25 cellular contexts compared by ENCODE assay signal in the genomic region with DNA sequence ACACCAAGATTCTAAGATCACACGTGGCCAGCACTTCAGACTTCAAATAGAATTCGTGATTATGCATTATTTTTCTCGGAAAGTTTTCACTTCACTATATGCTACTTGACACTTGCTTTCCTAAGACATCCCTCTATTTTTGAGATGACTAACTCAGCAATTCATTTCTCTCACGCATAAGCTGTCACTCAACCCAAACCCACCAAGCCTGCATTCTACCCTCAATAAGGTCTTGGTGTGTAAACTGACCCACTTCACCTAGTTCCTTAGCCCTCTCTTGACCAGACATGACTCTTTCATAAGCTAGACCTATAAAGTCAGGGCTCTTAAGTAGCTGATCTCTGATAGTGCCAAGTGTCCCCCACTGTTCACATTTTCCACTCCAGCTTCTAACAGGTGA. TPM values are rescaled to one million over a fixed set of nuclear protein-coding genes. Genes with fewer than 3 reads are reported as not detected.
"Had no signal": no experiment of that assay in that cellular context is flagged by ENCODE, and none has a peak within 500 bp of the region (broad histone marks: within the 10 kb centered on the region; RNA-seq: fewer than 3 reads in every experiment).

No MANE protein-coding gene starts in this region.

- DNase-seq: activated CD4-positive, alpha-beta T cell treated with anti-CD3 and anti-CD28 coated beads for 1 hour; activated CD4-positive, alpha-beta T cell treated with anti-CD3 and anti-CD28 coated beads, Interleukin-2, amount 50 U/mL, for 1 hour; activated CD8-positive, alpha-beta T cell treated with anti-CD3 and anti-CD28 coated beads, Interleukin-2, amount 10 ng/mL, durations not matched to agents 7 days and 5 days; activated gamma-delta T cell; aorta; caudate nucleus; dermis blood vessel endothelial cell; effector CD8-positive, alpha-beta T cell; erythroblast; foreskin melanocyte; kidney glomerular epithelial cell; left lung; naive thymus-derived CD8-positive, alpha-beta T cell; pancreas; psoas muscle; stimulated activated CD4-positive, alpha-beta T cell treated with anti-CD3 and anti-CD28 coated beads, Interleukin-4, amount 100 ng/mL, for 24 hours; stimulated activated naive CD4-positive, alpha-beta T cell treated with Interleukin-2 at 50 U/mL for 16 hours; T-helper 9 cell; upper lobe of left lung had no signal

- H3K9me3 Mint-ChIP-seq: activated naive CD4-positive, alpha-beta T cell treated with anti-CD3 and anti-CD28 coated beads, Interleukin-2, amount 50 U/mL, for 24 hours; activated T-helper 1 cell treated with anti-CD3 and anti-CD28 coated beads, Interleukin-12 subunit alpha, Interleukin-12 subunit beta, Interleukin-2, Interleukin-4 antibody, amounts not matched to agents 30 ng/mL and 10 ng/mL and 1 ng/mL, durations not matched to agents 14 hours and 24 hours and 36 hours; brain; naive thymus-derived CD8-positive, alpha-beta T cell had no signal

- H3K4me1 ChIP-seq: psoas muscle, right atrium auricular region had no signal

- ATAC-seq: activated CD8-positive, alpha-beta T cell treated with anti-CD3 and anti-CD28 coated beads, Interleukin-2, amount 10 ng/mL, durations not matched to agents 7 days and 5 days; left lung; naive thymus-derived CD8-positive, alpha-beta T cell; pancreas; psoas muscle had no signal

- H3K27ac ChIP-seq: left lung, pancreas, psoas muscle, right atrium auricular region, thoracic aorta, upper lobe of left lung had no signal

- H3K36me3 Mint-ChIP-seq: activated naive CD4-positive, alpha-beta T cell treated with anti-CD3 and anti-CD28 coated beads, Interleukin-2, amount 50 U/mL, for 24 hours; naive thymus-derived CD8-positive, alpha-beta T cell had no signal

- H3K27me3 ChIP-seq: left lung, pancreas, right atrium auricular region, upper lobe of left lung had no signal

- H3K27ac Mint-ChIP-seq: activated CD8-positive, alpha-beta T cell treated with anti-CD3 and anti-CD28 coated beads, Interleukin-2, amount 10 ng/mL, durations not matched to agents 7 days and 5 days; activated naive CD4-positive, alpha-beta T cell treated with anti-CD3 and anti-CD28 coated beads, Interleukin-2, amount 50 U/mL, for 24 hours; activated T-helper 1 cell treated with anti-CD3 and anti-CD28 coated beads, Interleukin-12 subunit alpha, Interleukin-12 subunit beta, Interleukin-2, Interleukin-4 antibody, amounts not matched to agents 30 ng/mL and 10 ng/mL and 1 ng/mL, durations not matched to agents 14 hours and 24 hours and 36 hours; naive thymus-derived CD8-positive, alpha-beta T cell had no signal

- H3K9me3 ChIP-seq: left lung, pancreas, psoas muscle, right atrium auricular region, thoracic aorta, upper lobe of left lung had no signal

- H3K4me3 ChIP-seq: left lung, lung, pancreas, psoas muscle, right atrium auricular region, thoracic aorta, upper lobe of left lung had no signal

- H3K4me3 Mint-ChIP-seq: activated CD8-positive, alpha-beta T cell treated with anti-CD3 and anti-CD28 coated beads, Interleukin-2, amount 10 ng/mL, durations not matched to agents 7 days and 5 days; activated naive CD4-positive, alpha-beta T cell treated with anti-CD3 and anti-CD28 coated beads, Interleukin-2, amount 50 U/mL, for 24 hours; activated T-helper 1 cell treated with anti-CD3 and anti-CD28 coated beads, Interleukin-12 subunit alpha, Interleukin-12 subunit beta, Interleukin-2, Interleukin-4 antibody, amounts not matched to agents 30 ng/mL and 10 ng/mL and 1 ng/mL, durations not matched to agents 14 hours and 24 hours and 36 hours; brain; naive thymus-derived CD8-positive, alpha-beta T cell had no signal

- H3K36me3 ChIP-seq: left lung, pancreas, right atrium auricular region, thoracic aorta, upper lobe of left lung had no signal

- H3K27me3 Mint-ChIP-seq: activated naive CD4-positive, alpha-beta T cell treated with anti-CD3 and anti-CD28 coated beads, Interleukin-2, amount 50 U/mL, for 24 hours; brain had no signal

RNA-seq across cellular contexts. Expression of a gene that starts 11.7 kb away (rescaled TPM):
- total RNA-seq: naive thymus-derived CD8-positive, alpha-beta T cell had no signal
- polyA plus RNA-seq: naive thymus-derived CD8-positive, alpha-beta T cell had no signal

RNA-seq across cellular contexts. Expression of a gene that starts 31.6 kb away (rescaled TPM):
- total RNA-seq: activated CD8-positive, alpha-beta T cell treated with anti-CD3 and anti-CD28 coated beads, Interleukin-2, amount 10 ng/mL, durations not matched to agents 7 days and 5 days; naive thymus-derived CD8-positive, alpha-beta T cell; right atrium auricular region had no signal
- polyA plus RNA-seq: aorta; naive thymus-derived CD8-positive, alpha-beta T cell had no signal

RNA-seq across cellular contexts. Expression of a gene that starts 31.8 kb away (rescaled TPM):
- total RNA-seq: activated CD8-positive, alpha-beta T cell treated with anti-CD3 and anti-CD28 coated beads, Interleukin-2, amount 10 ng/mL, durations not matched to agents 7 days and 5 days; activated T-helper 1 cell treated with anti-CD3 and anti-CD28 coated beads, Interleukin-12 subunit alpha, Interleukin-12 subunit beta, Interleukin-2, Interleukin-4 antibody, amounts not matched to agents 30 ng/mL and 10 ng/mL and 1 ng/mL, durations not matched to agents 14 hours and 24 hours and 36 hours; dermis blood vessel endothelial cell; naive thymus-derived CD8-positive, alpha-beta T cell; psoas muscle; right atrium auricular region; thoracic aorta had no signal
- polyA plus RNA-seq: aorta; naive thymus-derived CD8-positive, alpha-beta T cell; pancreas; psoas muscle had no signal
